Comparison of ENCODE assay signal across 8 cellular contexts in genomic region chr6:34986845-34987246, GRCh38.
DNase-seq lines count a peak whose midpoint lies in the region; ATAC-seq and TF ChIP-seq lines count a peak whose summit lies in the region.

No MANE protein-coding gene starts in this region.

- ATAC-seq in heart left ventricle = peak; percentile 56 to 86 (median 83)
- no peak for ATAC-seq in GM18870 (IDR thresholded peaks at IDR 0.05; ENCODE audit: unreplicated experiment)

- H3K9me3 ChIP-seq in heart left ventricle (no peaks in the 10 kb centered on the region), vagina (no peaks in the 10 kb centered on the region)

- no peak overlapping the region for H3K4me3 ChIP-seq in heart left ventricle
- no peak overlapping the region for H3K4me3 ChIP-seq in vagina

- DNase-seq in ELF-1 (ENCODE audit: low read depth, low spot score) (peak; percentile 81), NCI-H1092 treated with DMSO at 0.1 percent for 48 hours (lab: John Stamatoyannopoulos, UW) (peak; percentile 49), SKM-1 (lab: John Stamatoyannopoulos, UW; ENCODE audit: unreplicated experiment) (peak; percentile 68), heart left ventricle (peak in 4 of 5 donors; percentile 58 to 78 (median 68)), posterior vena cava (ENCODE audit: low spot score) (peak; percentile 85), vagina (ENCODE audit: extremely low spot score in 2 of 2) (no peak)
- DNase-seq in activated naive CD8-positive, alpha-beta T cell treated with anti-CD3 and anti-CD28 coated beads, Interleukin-2, amount 50 U/mL, for 16 hours (ENCODE audit: low read depth, low spot score) = peak; percentile 5

- peak; percentile 77 to 96 (median 88) for TF ChIP-seq CTCF in heart left ventricle (IDR thresholded peaks at IDR 0.05)
- peak; percentile 80 to 81 (median 81) for TF ChIP-seq CTCF in vagina (IDR thresholded peaks at IDR 0.05)

- peaks cover 0 to 12% (median 7%) of the 10 kb centered on the region in 12 donors for H3K4me1 ChIP-seq in heart left ventricle
- no peaks in the 10 kb centered on the region for H3K4me1 ChIP-seq in vagina

- no peaks in the 10 kb centered on the region for H3K27me3 ChIP-seq in heart left ventricle
- H3K27me3 ChIP-seq in vagina = no peaks in the 10 kb centered on the region

- TF ChIP-seq POLR2A in heart left ventricle (IDR thresholded peaks at IDR 0.05) (no peak), vagina (IDR thresholded peaks at IDR 0.05) (no peak)

- H3K36me3 ChIP-seq in heart left ventricle = peaks cover 0 to 95% (median 75%) of the 10 kb centered on the region in 9 donors
- peaks cover 0 to 45% of the 10 kb centered on the region in 2 donors for H3K36me3 ChIP-seq in vagina

- intact Hi-C loops in heart left ventricle (cut with DNase I) (loop anchor here (1.0 to 10.0 kb wide), 10 partner anchors 152 to 258 kb away; partner anchors contain the start of gene TCP11 (in 2 of the 10)), posterior vena cava (cut with DNase I) (loop anchor here (2.0 to 10.0 kb wide), 4 partner anchors 154 to 255 kb away; partner anchors contain the start of gene TCP11 (in 2 of the 2)), vagina (cut with DNase I) (loop anchor here (5.0 kb wide), 1 partner anchor 155 kb away; the partner anchor contains the start of gene TCP11)

- WGBS in heart left ventricle, 4 donors = 0 to 18% (median 5%) methylated on average over 3 of the region's 3 CpGs

- H3K27ac ChIP-seq in heart left ventricle (peak overlapping the region in 2 of 12 donors; percentile 15 to 61), vagina (no peak overlapping the region)

Comparison
In these comparisons a context has a peak if more than half of its experiments do, and no peak if none do; other contexts are left out.
1. DNase-seq: peak in ELF-1 (single experiment), NCI-H1092 treated with DMSO at 0.1 percent for 48 hours (single experiment), SKM-1 (single experiment), activated naive CD8-positive, alpha-beta T cell treated with anti-CD3 and anti-CD28 coated beads, Interleukin-2, amount 50 U/mL, for 16 hours (single experiment), heart left ventricle (4 of 5) and posterior vena cava (single experiment); none in vagina (0 of 2).